8 cellular contexts compared by ENCODE assay signal in genomic region chr15:89112341-89112971, GRCh38. TPM values are rescaled to one million over a fixed set of nuclear protein-coding genes. Genes with fewer than 3 reads are reported as not detected.
DNase-seq lines count a peak whose midpoint lies in the region; ATAC-seq and TF ChIP-seq lines count a peak whose summit lies in the region.

No MANE protein-coding gene starts in this region.

- TF ChIP-seq RAD21 in liver (IDR thresholded peaks at IDR 0.05) = peak; percentile 60 to 68

- WGBS in liver = 20% methylated on average over 1 of the region's 1 CpG

- H3K4me1 ChIP-seq in liver (ENCODE audit: control insufficient read depth in 4 of 4, insufficient read depth in 4 of 4, low read length in 3 of 4) = peaks cover 7 to 39% (median 14%) of the 10 kb centered on the region in 4 donors

- no peak overlapping the region for H3K27ac Mint-ChIP-seq in activated CD4-positive, alpha-beta T cell treated with anti-CD3 and anti-CD28 coated beads for 36 hours
- peak overlapping the region; percentile 54 for H3K27ac Mint-ChIP-seq in WTC11

- H3K27ac ChIP-seq in liver (ENCODE audit: low read depth in 1 of 2, low read length in 2 of 2) = peak overlapping the region; percentile 91 to 96

- CTCF ChIA-PET in activated CD4-positive, alpha-beta T cell treated with anti-CD3 and anti-CD28 coated beads for 36 hours (lab: Charles Lee) = interaction anchor here (0.6 to 2.2 kb wide), 12 partner anchors 8 to 489 kb away, joined by 3 to 10 read pairs (median 4); partner anchors contain the start of gene ABHD2
- CTCF ChIA-PET in WTC11 (lab: Charles Lee) = interaction anchor here (1.0 to 3.1 kb wide), 7 partner anchors 9 to 65 kb away, joined by 3 to 15 read pairs (median 10); partner anchors contain the start of gene ABHD2

- H3K9me3 Mint-ChIP-seq in activated CD4-positive, alpha-beta T cell treated with anti-CD3 and anti-CD28 coated beads for 36 hours (ENCODE audit: low read depth) = no peaks in the 10 kb centered on the region
- no peaks in the 10 kb centered on the region for H3K9me3 Mint-ChIP-seq in WTC11

- no peaks in the 10 kb centered on the region for H3K27me3 Mint-ChIP-seq in activated CD4-positive, alpha-beta T cell treated with anti-CD3 and anti-CD28 coated beads for 36 hours
- no peaks in the 10 kb centered on the region for H3K27me3 Mint-ChIP-seq in WTC11 (ENCODE audit: low read depth)

- POLR2A ChIA-PET in activated CD4-positive, alpha-beta T cell treated with anti-CD3 and anti-CD28 coated beads for 36 hours (lab: Charles Lee) = interaction anchor here (1.2 kb wide), 1 partner anchor 20 kb away, joined by 3 read pairs; no protein-coding TSS in a partner anchor
- POLR2A ChIA-PET in WTC11 (lab: Charles Lee) = interaction anchor here (1.0 to 2.4 kb wide), 2 partner anchors 24 to 87 kb away, joined by 3 to 10 read pairs; partner anchors contain the start of gene ABHD2

- peak; percentile 30 for ATAC-seq in activated CD4-positive, alpha-beta T cell treated with anti-CD3 and anti-CD28 coated beads for 36 hours
- ATAC-seq in HG02981 (IDR thresholded peaks at IDR 0.05; ENCODE audit: unreplicated experiment) (peak; percentile 92), WTC11 (no peak)

- H3K9me3 ChIP-seq in liver (ENCODE audit: control insufficient read depth in 4 of 4, low read length in 3 of 4) = no peaks in the 10 kb centered on the region

- peaks cover 28% of the 10 kb centered on the region for H3K36me3 Mint-ChIP-seq in activated CD4-positive, alpha-beta T cell treated with anti-CD3 and anti-CD28 coated beads for 36 hours (ENCODE audit: low read depth)
- H3K36me3 Mint-ChIP-seq in WTC11 = peaks cover 5% of the 10 kb centered on the region; the same call in 1 of the 2 replicates

- H3K27me3 ChIP-seq in liver (ENCODE audit: control insufficient read depth in 4 of 4, insufficient read depth in 4 of 4, low read length in 3 of 4) = no peaks in the 10 kb centered on the region

- H3K4me3 ChIP-seq in liver (ENCODE audit: low read depth in 1 of 3, low read length in 3 of 3) = no peak overlapping the region

- intact Hi-C loops in activated CD4-positive, alpha-beta T cell treated with anti-CD3 and anti-CD28 coated beads for 36 hours (cut with DNase I, micrococcal nuclease) = no loop called here

- no peak for TF ChIP-seq CTCF in WTC11 (IDR thresholded peaks at IDR 0.05)
- no peak for TF ChIP-seq CTCF in liver (IDR thresholded peaks at IDR 0.05; ENCODE audit: low read depth, low read length, missing input control)

- H3K36me3 ChIP-seq in liver (ENCODE audit: control insufficient read depth in 4 of 4, insufficient read depth in 3 of 4, low read depth in 1 of 4, low read length in 3 of 4) = peaks cover 6 to 19% (median 14%) of the 10 kb centered on the region in 4 donors

- peak overlapping the region; percentile 13 to 93 for H3K9ac ChIP-seq in liver (ENCODE audit: low read depth in 1 of 2, low read length in 2 of 2)

- peaks cover 20% of the 10 kb centered on the region for H3K4me1 Mint-ChIP-seq in activated CD4-positive, alpha-beta T cell treated with anti-CD3 and anti-CD28 coated beads for 36 hours
- peaks cover 87% of the 10 kb centered on the region for H3K4me1 Mint-ChIP-seq in WTC11

- no peak for DNase-seq in activated CD4-positive, alpha-beta T cell treated with anti-CD3 and anti-CD28 coated beads for 36 hours
- DNase-seq in activated CD4-positive, alpha-beta T cell treated with anti-CD3 and anti-CD28 coated beads, Interleukin-2, amount 50 U/mL, for 4 hours = no peak
- DNase-seq in WTC11 (ENCODE audit: low spot score) = no peak
- no peak for DNase-seq in NCI-H748 (lab: John Stamatoyannopoulos, UW; ENCODE audit: unreplicated experiment)
- no peak for DNase-seq in D341Med (ENCODE audit: low spot score)
- no peak for DNase-seq in Kasumi-1 (lab: John Stamatoyannopoulos, UW)

- H3K4me3 Mint-ChIP-seq in activated CD4-positive, alpha-beta T cell treated with anti-CD3 and anti-CD28 coated beads for 36 hours = no peak overlapping the region
- H3K4me3 Mint-ChIP-seq in WTC11 = no peak overlapping the region

TF ChIP-seq in WTC11, 78 proteins besides CTCF, POLR2A, EP300 and RAD21:
- TF ChIP-seq TP53 (CRISPR knock-in tag; IDR thresholded peaks at IDR 0.05) (no peak), PRDM15 (CRISPR knock-in tag; IDR thresholded peaks at IDR 0.05) (peak; percentile 52)

TF ChIP-seq in liver, 16 proteins besides CTCF, POLR2A, EP300 and RAD21:
- TF ChIP-seq SP1 (IDR thresholded peaks at IDR 0.05) (peak; percentile 99), FOXA1 (IDR thresholded peaks at IDR 0.05) (peak; percentile 54), RXRA (IDR thresholded peaks at IDR 0.05) (peak; percentile 91 to 96), HNF4A (conservative IDR thresholded peaks at IDR 0.05) (peak; percentile 99 to 100), FOXA2 (IDR thresholded peaks at IDR 0.05) (peak; percentile 71), ZBTB33 (IDR thresholded peaks at IDR 0.05) (peak; percentile 84), GABPA (IDR thresholded peaks at IDR 0.05 in 1 of 2, conservative IDR thresholded peaks at IDR 0.05 in 1 of 2) (peak in 1 of 2 donors; percentile 69), TAF1 (conservative IDR thresholded peaks at IDR 0.05) (peak; percentile 38), NR2F2 (IDR thresholded peaks at IDR 0.05) (peak; percentile 46), REST (IDR thresholded peaks at IDR 0.05) (peak; percentile 66), HNF4G (IDR thresholded peaks at IDR 0.05) (peak; percentile 99), EGR1 (IDR thresholded peaks at IDR 0.05; ENCODE audit: low read depth in 2 of 2) (peak in 1 of 2 donors; percentile 66), JUND (IDR thresholded peaks at IDR 0.05) (peak; percentile 92 to 98), MAX (IDR thresholded peaks at IDR 0.05) (peak; percentile 79), ATF3 (IDR thresholded peaks at IDR 0.05) (peak; percentile 93), YY1 (IDR thresholded peaks at IDR 0.05) (peak; percentile 80)

RNA-seq across cellular contexts. Expression of gene ABHD2, which starts 24.2 kb away (rescaled TPM):
- total RNA-seq in activated CD4-positive, alpha-beta T cell treated with anti-CD3 and anti-CD28 coated beads for 36 hours = 10 to 100 TPM; 41.5 to 52.1 TPM
- total RNA-seq in WTC11 (2021) (26.2 to 29.7 TPM (median 29.5 TPM) in 3 replicates), liver (100 to 1,000 TPM in 1 of 2 donors, 10 to 100 TPM in 1; 34.6 to 663 TPM)
- 10 to 100 TPM; 58.8 to 71.5 TPM for polyA plus RNA-seq in liver
